11 cellular contexts compared by ENCODE assay signal in genomic region chr1:6280761-6281451, GRCh38. TPM values are rescaled to one million over a fixed set of nuclear protein-coding genes. Genes with fewer than 3 reads are reported as not detected.
A peak's percentile ranks its signal among the peaks of the same experiment; 100 is the strongest.
DNase-seq lines count a peak whose midpoint lies in the region; ATAC-seq, FAIRE-seq and TF ChIP-seq lines count a peak whose summit lies in the region.
"Had no signal": no experiment of that assay in that cellular context is flagged by ENCODE, and none has a peak within 500 bp of the region (broad histone marks: within the 10 kb centered on the region; RNA-seq: fewer than 3 reads in every experiment).

No MANE protein-coding gene starts in this region.

- peaks cover 3% of the 10 kb centered on the region; the same call in 1 of the 2 replicates for H3K79me1 ChIP-seq in H1 (ENCODE audit: low read depth, low read length)

- H3K9ac ChIP-seq in H1 (replicated peaks in 1 of 4; ENCODE audit: extremely low read depth in 1 of 4, low read depth in 3 of 4, low read length in 3 of 4), result no peak overlapping the region

- H3K4me1 ChIP-seq in H1 (replicated peaks in 1 of 4; ENCODE audit: control insufficient read depth in 3 of 4, insufficient read depth in 4 of 4, low read length in 3 of 4), result peaks cover 0 to 8% (median 3%) of the 10 kb centered on the region in 4 experiments; a peak in 4 of 7 replicates
- H3K4me1 ChIP-seq in lung (ENCODE audit: control insufficient read depth in 2 of 2, insufficient read depth in 2 of 2, low read length in 2 of 2), result no peaks in the 10 kb centered on the region

- H2BK12ac ChIP-seq in H1 (ENCODE audit: low read depth, low read length), result no peak overlapping the region

- H3K23me2 ChIP-seq in H1 (ENCODE audit: low read depth, low read length), result no peaks in the 10 kb centered on the region

- H3K18ac ChIP-seq in H1 (ENCODE audit: extremely low read depth, low read length), result no peak overlapping the region

- DNase-seq in AG08395 (ENCODE audit: low spot score) (peak; percentile 49), LHCN-M2 (ENCODE audit: low read depth) (peak; percentile 31), H1 (ENCODE audit: low read depth in 1 of 2, low spot score in 2 of 2) (peak in 1 of 2 experiments; percentile 71), lung (ENCODE audit: low spot score) (peak; percentile 41), NCI-H1694 (lab: John Stamatoyannopoulos, UW) (no peak), GM19239 (ENCODE audit: insufficient read length, low spot score) (no peak)
- no peak for DNase-seq in stimulated activated naive CD4-positive, alpha-beta T cell treated with Interleukin-2 at 50 U/mL for 16 hours (lab: John Stamatoyannopoulos, UW)
- DNase-seq: effector CD8-positive, alpha-beta T cell; NCI-H1092 treated with DMSO at 0.1 percent for 48 hours; SW 1271 had no signal

- H3K27ac ChIP-seq in H1 (ENCODE audit: low read depth, low read length), result no peak overlapping the region
- peak overlapping the region in 1 of 2 donors; percentile 43 for H3K27ac ChIP-seq in lung (ENCODE audit: low read depth in 1 of 2, low read length in 1 of 2)

- H2BK20ac ChIP-seq in H1 (ENCODE audit: low read length), result no peak overlapping the region

- no peak overlapping the region for H3K4me3 ChIP-seq in H1 (ENCODE audit: extremely low read depth in 1 of 4, insufficient read depth in 2 of 4, low read depth in 3 of 4, low read length in 4 of 4)
- no peak overlapping the region for H3K4me3 ChIP-seq in lung

- H3K27me3 ChIP-seq in H1 (replicated peaks in 1 of 4; ENCODE audit: control insufficient read depth in 3 of 4, extremely low read depth in 1 of 4, insufficient read depth in 3 of 4, low read length in 3 of 4) (no peaks in the 10 kb centered on the region), lung (ENCODE audit: control insufficient read depth, insufficient read depth) (no peaks in the 10 kb centered on the region)

- no peak overlapping the region for H4K91ac ChIP-seq in H1 (replicated peaks; ENCODE audit: insufficient read length, low read length)

- H3K14ac ChIP-seq in H1 (ENCODE audit: insufficient read length), result no peak overlapping the region

- no peak for TF ChIP-seq EP300 in H1 (IDR thresholded peaks at IDR 0.05; ENCODE audit: borderline replicate concordance in 1 of 2, low read depth in 2 of 2, low read length in 2 of 2)

- no peak overlapping the region for H2BK120ac ChIP-seq in H1 (replicated peaks; ENCODE audit: low read depth, low read length)

- ATAC-seq in lung (ENCODE audit: insufficient read depth, low FRiP score), result no peak
- no peak for ATAC-seq in GM18502 (IDR thresholded peaks at IDR 0.05; ENCODE audit: poor library complexity, unreplicated experiment)

- peak; percentile 69 to 82 for TF ChIP-seq RAD21 in H1 (IDR thresholded peaks at IDR 0.05 in 1 of 2, conservative IDR thresholded peaks at IDR 0.05 in 1 of 2; ENCODE audit: low read depth in 2 of 2, low read length in 2 of 2)

- peak in 2 of 3 experiments; percentile 82 to 84; a peak in 3 of 4 replicates for TF ChIP-seq CTCF in H1 (IDR thresholded peaks at IDR 0.05; ENCODE audit: control extremely low read depth in 1 of 3, insufficient read depth in 1 of 3, low read depth in 1 of 3, low read length in 3 of 3)
- no peak for TF ChIP-seq CTCF in lung (IDR thresholded peaks at IDR 0.05; ENCODE audit: control extremely low read depth, extremely low read depth)

- no peaks in the 10 kb centered on the region for H3K79me2 ChIP-seq in H1 (ENCODE audit: control insufficient read depth in 1 of 2, insufficient read depth in 2 of 2, low read length in 2 of 2)

- 96% methylated on average over 26 of the region's 33 CpGs; no CpG with 5 or more reads in 1 of the 2 experiments for WGBS in H1 (ENCODE audit: extremely low coverage in 1 of 2, insufficient coverage in 1 of 2, insufficient read length in 1 of 2, insufficient replicate concordance in 2 of 2, low coverage in 1 of 2, low lambda C conversion rate in 2 of 2, missing lambda C conversion rate in 1 of 2), 2 experiments
- 80 to 81% methylated on average over 33 of the region's 33 CpGs for WGBS in lung, 2 donors

- POLR2A ChIA-PET in H1 (lab: Charles Lee; ENCODE audit: partially characterized antibody), result interaction anchor here (1.3 kb wide), 1 partner anchor 43 kb away, joined by 3 read pairs; no protein-coding TSS in a partner anchor

- H3K4ac ChIP-seq in H1 (replicated peaks; ENCODE audit: insufficient read length, low read depth, low read length), result no peak overlapping the region

- no peak overlapping the region for H2BK5ac ChIP-seq in H1 (ENCODE audit: low read depth, low read length)

- FAIRE-seq in H1 (lab: Jason Lieb, UNC) (no peak), GM19239 (lab: Jason Lieb, UNC) (no peak)

- CTCF ChIA-PET in H1 (lab: Charles Lee; ENCODE audit: partially characterized antibody), result interaction anchor here (0.7 to 10.6 kb wide), 19 partner anchors 7 to 157 kb away, joined by 3 to 122 read pairs (median 4); partner anchors contain the start of gene GPR153

- H2AK5ac ChIP-seq in H1 (ENCODE audit: low read depth, low read length), result no peak overlapping the region

- H2AFZ ChIP-seq in H1 (ENCODE audit: low read length), result no peak overlapping the region

- no peak overlapping the region for H4K8ac ChIP-seq in H1 (ENCODE audit: extremely low read depth, insufficient read depth, low read length)

- H3K23ac ChIP-seq in H1 (ENCODE audit: insufficient read length), result no peak overlapping the region

- H4K5ac ChIP-seq in H1 (ENCODE audit: insufficient read length, low read depth, low read length), result no peak overlapping the region

- H3K36me3 ChIP-seq in H1 (ENCODE audit: control insufficient read depth in 2 of 4, insufficient read depth in 4 of 4, low read length in 3 of 4), result no peaks in the 10 kb centered on the region
- H3K36me3 ChIP-seq in lung (ENCODE audit: control insufficient read depth in 2 of 2, insufficient read depth in 2 of 2, low read length in 2 of 2), result peaks cover 0 to 2% of the 10 kb centered on the region in 2 donors

- no peak overlapping the region for H2BK15ac ChIP-seq in H1 (ENCODE audit: low read length)

- H3K4me2 ChIP-seq in H1 (ENCODE audit: insufficient read depth in 1 of 2, low read depth in 2 of 2, low read length in 2 of 2), result no peak overlapping the region

- H3K9me3 ChIP-seq in H1 (ENCODE audit: insufficient read depth in 2 of 2, low read depth in 1 of 2, low read length in 1 of 2) (no peaks in the 10 kb centered on the region), lung (ENCODE audit: control insufficient read depth in 2 of 2, insufficient read depth in 1 of 2, low read length in 1 of 2) (no peaks in the 10 kb centered on the region)

- peaks cover 3 to 4% of the 10 kb centered on the region in 2 experiments for H4K20me1 ChIP-seq in H1 (replicated peaks in 1 of 2; ENCODE audit: control insufficient read depth in 1 of 2, insufficient read depth in 2 of 2, low read length in 2 of 2)

- H3K56ac ChIP-seq in H1 (replicated peaks; ENCODE audit: insufficient read length, low read depth, low read length), result no peak overlapping the region

- no peak for TF ChIP-seq POLR2A in H1 (IDR thresholded peaks at IDR 0.05; ENCODE audit: control extremely low read depth in 1 of 2, low read depth in 2 of 2, low read length in 2 of 2)

TF ChIP-seq in H1, 55 proteins besides CTCF, POLR2A, EP300 and RAD21:
- no peak for TF ChIP-seq EGR1 (IDR thresholded peaks at IDR 0.05; ENCODE audit: borderline replicate concordance, low read depth, low read length)
- peak; percentile 38; the same call in 1 of the 2 replicates for TF ChIP-seq GABPA (IDR thresholded peaks at IDR 0.05; ENCODE audit: borderline replicate concordance, insufficient read depth, low read length)
- 0 out of 4 replicates have a peak, but pooled peaks of 1 of the 2 experiments have one; percentile 22 for TF ChIP-seq SIN3A (conservative IDR thresholded peaks at IDR 0.05 in 1 of 2, IDR thresholded peaks at IDR 0.05 in 1 of 2; ENCODE audit: low read depth in 1 of 2, low read length in 2 of 2)

RNA-seq across cellular contexts. Expression of gene GPR153, which starts 20.0 kb away (rescaled TPM):
- 38.2 and 43.0 TPM in 2 replicates for total RNA-seq in LHCN-M2 (2014; rRNA removed)
- polyA plus RNA-seq in LHCN-M2 (2012), result 11.8 TPM
- total RNA-seq in H1 (2021; fragmentation: NEBNext Ultra II Directional; extraction: Animal tissue kit (Norgen Biotek cat#: 25700)), result 5.7 and 6.1 TPM in 2 replicates
- polyA plus RNA-seq in H1 (2011; rRNA removed), result 8.1 and 15.6 TPM in 2 replicates
- 8.1 TPM for polyA plus RNA-seq in H1 (2011; cell fraction: cytosol; rRNA removed)
- polyA plus RNA-seq in H1 (2011; cell fraction: nucleus; rRNA removed), result 16.5 TPM
- 4.3 to 8.8 TPM (median 7.7 TPM) in 4 replicates for polyA plus RNA-seq in H1 (2012, experiment 1 of 2)
- 6.5 TPM for polyA plus RNA-seq in H1 (2012, experiment 2 of 2)
- 4.3 TPM for polyA plus RNA-seq in H1 (2013, experiment 1 of 2)
- 3.9 TPM for polyA plus RNA-seq in H1 (2013, experiment 2 of 2)
- polyA minus RNA-seq in H1 (2011; rRNA and poly(A)+ RNA removed), result 5.0 and 7.9 TPM in 2 replicates
- polyA minus RNA-seq in H1 (2011; cell fraction: cytosol; rRNA and poly(A)+ RNA removed), result 8.3 TPM
- polyA minus RNA-seq in H1 (2011; cell fraction: nucleus; rRNA and poly(A)+ RNA removed), result 9.7 TPM
- 10 to 100 TPM in 1 of 2 donors, 1 to 10 TPM in 1; 8.0 to 17.0 TPM for total RNA-seq in lung
- polyA plus RNA-seq in lung, result 1 to 10 TPM; 3.2 to 4.3 TPM

RNA-seq across cellular contexts. Expression of gene HES3, which starts 36.9 kb away (rescaled TPM):
- total RNA-seq in LHCN-M2 (2014; rRNA removed) (not detected in 2 replicates), lung (not detected)
- not detected for polyA plus RNA-seq in LHCN-M2 (2012)
- total RNA-seq in H1 (2021; fragmentation: NEBNext Ultra II Directional; extraction: Animal tissue kit (Norgen Biotek cat#: 25700)), result 54.3 and 67.9 TPM in 2 replicates
- polyA plus RNA-seq in H1 (2011; rRNA removed) (38.8 and 105 TPM in 2 replicates), lung (not detected)
- polyA plus RNA-seq in H1 (2011; cell fraction: cytosol; rRNA removed), result 39.6 TPM
- polyA plus RNA-seq in H1 (2011; cell fraction: nucleus; rRNA removed), result 96.6 TPM
- polyA plus RNA-seq in H1 (2012, experiment 1 of 2), result 54.8 to 62.4 TPM (median 58.8 TPM) in 4 replicates
- polyA plus RNA-seq in H1 (2012, experiment 2 of 2), result 66.2 TPM
- polyA plus RNA-seq in H1 (2013, experiment 1 of 2), result 28.3 TPM
- polyA plus RNA-seq in H1 (2013, experiment 2 of 2), result 27.2 TPM
- 4.3 and 6.6 TPM in 2 replicates for polyA minus RNA-seq in H1 (2011; rRNA and poly(A)+ RNA removed)
- 51.3 TPM for polyA minus RNA-seq in H1 (2011; cell fraction: cytosol; rRNA and poly(A)+ RNA removed)
- 55.7 TPM for polyA minus RNA-seq in H1 (2011; cell fraction: nucleus; rRNA and poly(A)+ RNA removed)

RNA-seq across cellular contexts. Expression of gene ICMT, which starts 45.1 kb away (rescaled TPM):
- total RNA-seq in LHCN-M2 (2014; rRNA removed) (135 and 145 TPM in 2 replicates), lung (10 to 100 TPM; 30.2 to 68.5 TPM)
- 49.4 TPM for polyA plus RNA-seq in LHCN-M2 (2012)
- 105 and 106 TPM in 2 replicates for total RNA-seq in H1 (2021; fragmentation: NEBNext Ultra II Directional; extraction: Animal tissue kit (Norgen Biotek cat#: 25700))
- polyA plus RNA-seq in H1 (2011; rRNA removed) (67.4 and 68.4 TPM in 2 replicates), lung (10 to 100 TPM; 17.4 to 33.6 TPM)
- polyA plus RNA-seq in H1 (2011; cell fraction: cytosol; rRNA removed), result 70.0 TPM
- 53.5 TPM for polyA plus RNA-seq in H1 (2011; cell fraction: nucleus; rRNA removed)
- polyA plus RNA-seq in H1 (2012, experiment 1 of 2), result 72.0 to 85.5 TPM (median 82.2 TPM) in 4 replicates
- 66.0 TPM for polyA plus RNA-seq in H1 (2012, experiment 2 of 2)
- 80.2 TPM for polyA plus RNA-seq in H1 (2013, experiment 1 of 2)
- polyA plus RNA-seq in H1 (2013, experiment 2 of 2), result 101 TPM
- polyA minus RNA-seq in H1 (2011; rRNA and poly(A)+ RNA removed), result 101 and 111 TPM in 2 replicates
- 77.6 TPM for polyA minus RNA-seq in H1 (2011; cell fraction: cytosol; rRNA and poly(A)+ RNA removed)
- polyA minus RNA-seq in H1 (2011; cell fraction: nucleus; rRNA and poly(A)+ RNA removed), result 47.2 TPM

Comparison
In these comparisons a context has a peak if more than half of its experiments do, and no peak if none do; other contexts are left out.
1. DNase-seq: peak in AG08395 (single experiment), LHCN-M2 (single experiment) and lung (single experiment); none in NCI-H1694 (single experiment), stimulated activated naive CD4-positive, alpha-beta T cell treated with Interleukin-2 at 50 U/mL for 16 hours (single experiment) and GM19239 (single experiment).
2. RNA of gene HES3, which starts 36.9 kb away (total RNA-seq): 54.3 to 67.9 TPM in H1; not detected in lung and not detected in LHCN-M2; every median in the first group is over 10 times any median in the second.